In genomic region chr18:6355789-6356589, GRCh38 we compare ENCODE assay signal across 11 cellular contexts. TPM values are rescaled to one million over a fixed set of nuclear protein-coding genes. Genes with fewer than 3 reads are reported as not detected.
DNase-seq lines count a peak whose midpoint lies in the region; ATAC-seq and TF ChIP-seq lines count a peak whose summit lies in the region.
"Had no signal": no experiment of that assay in that cellular context is flagged by ENCODE, and none has a peak within 500 bp of the region (broad histone marks: within the 10 kb centered on the region; RNA-seq: fewer than 3 reads in every experiment).

No MANE protein-coding gene starts in this region.

- WGBS in heart right ventricle, 2 donors, result 88 to 90% methylated on average over 9 of the region's 9 CpGs
- 49 to 59% methylated on average over 9 of the region's 9 CpGs for WGBS in lower leg skin, 2 donors

- H3K4me1 ChIP-seq in heart right ventricle, result no peaks in the 10 kb centered on the region
- H3K4me1 ChIP-seq: gastroesophageal sphincter had no signal

- H3K27me3 ChIP-seq in heart right ventricle, result no peaks in the 10 kb centered on the region
- H3K27me3 ChIP-seq: gastroesophageal sphincter had no signal

- in situ Hi-C loops in GM13976 (cut with MboI; ENCODE audit: low sequenced_read_pairs, unreplicated experiment), result no loop called here

- TF ChIP-seq CTCF in GM13976 (IDR thresholded peaks at IDR 0.05; ENCODE audit: borderline replicate concordance, control extremely low read depth, extremely low read depth, insufficient read depth, missing control alignments), result no peak
- TF ChIP-seq CTCF in heart right ventricle (IDR thresholded peaks at IDR 0.05), result no peak
- TF ChIP-seq CTCF in lower leg skin (IDR thresholded peaks at IDR 0.05), result no peak

- DNase-seq in GM13976 (ENCODE audit: low spot score), result peak; percentile 24
- peak; percentile 85 for DNase-seq in H4 (ENCODE audit: low spot score)
- DNase-seq in NCI-H1694 treated with DMSO at 0.1 percent for 48 hours (lab: John Stamatoyannopoulos, UW), result peak; percentile 34
- DNase-seq in left lobe of liver (ENCODE audit: low spot score), result no peak
- DNase-seq in heart right ventricle, result no peak
- DNase-seq in lower leg skin (ENCODE audit: low spot score in 2 of 2), result no peak
- no peak for DNase-seq in NCI-H2227 treated with DMSO at 0.1 percent for 48 hours (lab: John Stamatoyannopoulos, UW)
- DNase-seq in activated effector memory CD4-positive, alpha-beta T cell treated with Interleukin-2 at 50 U/mL for 16 hours, result no peak
- DNase-seq: COR-L47, RPMI8226 had no signal

- TF ChIP-seq POLR2A in lower leg skin (IDR thresholded peaks at IDR 0.05), result no peak

- no peaks in the 10 kb centered on the region for H3K36me3 ChIP-seq in heart right ventricle
- H3K36me3 ChIP-seq: gastroesophageal sphincter had no signal

- H3K4me3 ChIP-seq in heart right ventricle, result no peak overlapping the region
- H3K4me3 ChIP-seq in lower leg skin (ENCODE audit: low read depth, poor library complexity, severe bottlenecking), result no peak overlapping the region
- H3K4me3 ChIP-seq: gastroesophageal sphincter had no signal

- peak; percentile 26 for ATAC-seq in left lobe of liver
- no peak for ATAC-seq in heart right ventricle
- ATAC-seq: gastroesophageal sphincter had no signal

- peaks cover 0 to 3% (median 0%) of the 10 kb centered on the region in 11 donors for H3K9me3 ChIP-seq in heart right ventricle
- H3K9me3 ChIP-seq: gastroesophageal sphincter had no signal

- H3K27ac ChIP-seq in heart right ventricle, result no peak overlapping the region
- H3K27ac ChIP-seq: gastroesophageal sphincter had no signal

- intact Hi-C loops in heart right ventricle (cut with DNase I) (no loop called here), lower leg skin (cut with DNase I; ENCODE audit: low total_unique reads) (no loop called here)

RNA-seq across cellular contexts. Expression of gene L3MBTL4, which starts 58.7 kb away (rescaled TPM):
- 2.2 and 2.4 TPM in 2 replicates for total RNA-seq in H4 (2014; rRNA removed; shearing (Covaris generic))
- total RNA-seq in left lobe of liver (10.9 TPM), heart right ventricle (1 to 10 TPM in 8 of 10 donors, under 1 TPM in 2; 0.79 to 3.2 (median 1.6) TPM), lower leg skin (10 to 100 TPM; 11.3 to 16.3 (median 11.8) TPM)
- polyA plus RNA-seq in heart right ventricle, result under 1 TPM; 0.54 to 0.95 TPM

Comparison
In these comparisons a context has a peak if more than half of its experiments do, and no peak if none do; other contexts are left out.
1. DNase-seq: peak in GM13976 (single experiment), H4 (single experiment) and NCI-H1694 treated with DMSO at 0.1 percent for 48 hours (single experiment); none in left lobe of liver (single experiment), heart right ventricle (0 of 2), lower leg skin (0 of 2), NCI-H2227 treated with DMSO at 0.1 percent for 48 hours (single experiment) and activated effector memory CD4-positive, alpha-beta T cell treated with Interleukin-2 at 50 U/mL for 16 hours (single experiment).